Comparison of ENCODE assay signal across 17 cellular contexts in the genomic region with DNA sequence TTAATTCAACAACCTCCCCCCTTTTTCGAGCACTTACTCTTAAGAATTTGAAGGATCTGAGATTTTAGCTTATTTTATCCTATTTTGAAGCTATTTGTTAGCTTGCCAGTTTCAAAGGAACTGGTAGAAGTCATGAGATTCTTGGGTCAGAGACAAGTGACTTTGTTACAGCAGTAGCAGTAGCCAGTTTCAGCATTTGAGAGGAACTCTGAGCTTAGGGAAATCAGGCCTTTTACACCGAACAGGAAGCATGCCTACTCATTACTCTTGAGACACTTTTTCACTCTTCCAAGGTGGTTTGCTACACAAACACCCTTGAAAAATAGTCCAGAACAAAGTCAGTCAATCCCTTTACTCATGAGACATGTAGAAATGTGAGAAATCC. TPM values are rescaled to one million over a fixed set of nuclear protein-coding genes. Genes with fewer than 3 reads are reported as not detected.
DNase-seq lines count a peak whose midpoint lies in the region; TF ChIP-seq lines count a peak whose summit lies in the region.
"Had no signal": no experiment of that assay in that cellular context is flagged by ENCODE, and none has a peak within 500 bp of the region (broad histone marks: within the 10 kb centered on the region; RNA-seq: fewer than 3 reads in every experiment).

No MANE protein-coding gene starts in this region.

- no peak for TF ChIP-seq POLR2A in stomach (IDR thresholded peaks at IDR 0.05)

- WGBS in stomach, 5 donors, result 23 to 57% (median 49%) methylated on average over 2 of the region's 2 CpGs

- H3K4me1 Mint-ChIP-seq in immature natural killer cell, result peaks cover 0 to 2% of the 10 kb centered on the region in 2 donors
- H3K4me1 Mint-ChIP-seq: activated CD4-positive, alpha-beta T cell treated with anti-CD3 and anti-CD28 coated beads for 36 hours; IgD-negative memory B cell had no signal

- intact Hi-C loops in stomach (cut with DNase I; ENCODE audit: low total_unique reads), result no loop called here

- H3K9me3 Mint-ChIP-seq in immature natural killer cell, result no peaks in the 10 kb centered on the region
- H3K9me3 Mint-ChIP-seq: IgD-negative memory B cell had no signal

- peaks cover 0 to 11% (median 1%) of the 10 kb centered on the region in 3 donors for H3K27me3 Mint-ChIP-seq in immature natural killer cell (ENCODE audit: low read depth in 3 of 3)

- no peaks in the 10 kb centered on the region for H3K9me3 ChIP-seq in stomach
- H3K9me3 ChIP-seq: BLaER1 had no signal

- H3K27ac Mint-ChIP-seq in immature natural killer cell, result no peak overlapping the region
- H3K27ac Mint-ChIP-seq: activated CD4-positive, alpha-beta T cell treated with anti-CD3 and anti-CD28 coated beads for 36 hours; IgD-negative memory B cell had no signal

- H3K36me3 Mint-ChIP-seq in immature natural killer cell, result no peaks in the 10 kb centered on the region
- H3K36me3 Mint-ChIP-seq: IgD-negative memory B cell had no signal

- H3K36me3 ChIP-seq in stomach, result no peaks in the 10 kb centered on the region
- H3K36me3 ChIP-seq: BLaER1 had no signal

- DNase-seq in H4 (ENCODE audit: low spot score) (peak; percentile 64), amniotic epithelial cell (ENCODE audit: low read depth) (peak; percentile 53), iris pigment epithelial cell (ENCODE audit: low read depth) (peak; percentile 73), stomach (no peak), immature natural killer cell (no peak), NCI-H2171 (lab: John Stamatoyannopoulos, UW) (no peak), GM19240 (ENCODE audit: insufficient read length, low spot score) (no peak)
- DNase-seq in stimulated activated CD4-positive, alpha-beta T cell treated with anti-CD3 and anti-CD28 coated beads, Interleukin-12 subunit alpha, Interleukin-12 subunit beta, amount 100 ng/mL, for 4 hours, result no peak
- DNase-seq: activated CD4-positive, alpha-beta T cell treated with anti-CD3 and anti-CD28 coated beads for 36 hours; activated naive CD4-positive, alpha-beta T cell treated with anti-CD3 and anti-CD28 coated beads, Interleukin-2, amount 50 U/mL, for 16 hours; cortex of kidney; NCI-H1436 treated with DMSO at 0.1 percent for 48 hours; NCI-H526 treated with DMSO at 0.1 percent for 48 hours; occipital lobe; T-helper 1 cell had no signal

- no peak overlapping the region for H3K4me3 ChIP-seq in stomach
- H3K4me3 ChIP-seq: BLaER1 had no signal

- TF ChIP-seq EP300 in stomach (IDR thresholded peaks at IDR 0.05), result no peak

- H3K4me1 ChIP-seq in stomach, result peaks cover 0 to 13% (median 11%) of the 10 kb centered on the region in 4 donors
- H3K4me1 ChIP-seq: BLaER1 had no signal

- no peak overlapping the region for H3K4me3 Mint-ChIP-seq in immature natural killer cell
- H3K4me3 Mint-ChIP-seq: activated CD4-positive, alpha-beta T cell treated with anti-CD3 and anti-CD28 coated beads for 36 hours; IgD-negative memory B cell had no signal

- H3K27ac ChIP-seq in stomach, result peak overlapping the region; percentile 74 to 95 (median 82)
- H3K27ac ChIP-seq: BLaER1 had no signal

- no peak for TF ChIP-seq CTCF in stomach (IDR thresholded peaks at IDR 0.05)

- no peaks in the 10 kb centered on the region for H3K27me3 ChIP-seq in stomach
- H3K27me3 ChIP-seq: BLaER1 had no signal

RNA-seq across cellular contexts. Expression of a gene that starts 24.5 kb away (rescaled TPM):
- 152 and 153 TPM in 2 replicates for total RNA-seq in H4 (2014; rRNA removed; shearing (Covaris generic))
- total RNA-seq in stomach, result 100 to 1,000 TPM in 2 of 5 donors, 10 to 100 TPM in 3; 29.8 to 468 (median 57.6) TPM
- 100 to 1,000 TPM in 1 of 3 donors, 10 to 100 TPM in 2; 82.8 to 160 (median 97.2) TPM for polyA plus RNA-seq in stomach
- polyA plus RNA-seq in immature natural killer cell, result not detected
- total RNA-seq: activated CD4-positive, alpha-beta T cell treated with anti-CD3 and anti-CD28 coated beads for 36 hours had no signal
- polyA plus RNA-seq: IgD-negative memory B cell had no signal

Comparison
In these comparisons a context has a peak if more than half of its experiments do, and no peak if none do; other contexts are left out.
1. DNase-seq: peak in H4 (single experiment), amniotic epithelial cell (single experiment) and iris pigment epithelial cell (single experiment); none in stomach (single experiment), immature natural killer cell (0 of 3), stimulated activated CD4-positive, alpha-beta T cell treated with anti-CD3 and anti-CD28 coated beads, Interleukin-12 subunit alpha, Interleukin-12 subunit beta, amount 100 ng/mL, for 4 hours (single experiment), NCI-H2171 (single experiment) and GM19240 (single experiment).